11 cellular contexts compared by ENCODE assay signal in genomic region chr5:997001-997474, GRCh38. TPM values are rescaled to one million over a fixed set of nuclear protein-coding genes. Genes with fewer than 3 reads are reported as not detected.
A peak's percentile ranks its signal among the peaks of the same experiment; 100 is the strongest.
DNase-seq lines count a peak whose midpoint lies in the region; ATAC-seq, FAIRE-seq and TF ChIP-seq lines count a peak whose summit lies in the region.
"Had no signal": no experiment of that assay in that cellular context is flagged by ENCODE, and none has a peak within 500 bp of the region (broad histone marks: within the 10 kb centered on the region; RNA-seq: fewer than 3 reads in every experiment).

No MANE protein-coding gene starts in this region.

- H3K4me1 Mint-ChIP-seq in activated naive CD4-positive, alpha-beta T cell treated with anti-CD3 and anti-CD28 coated beads, Interleukin-2, amount 10 ng/mL, durations not matched to agents 7 days and 5 days: peaks cover 24% of the 10 kb centered on the region
- peaks cover 6 to 15% of the 10 kb centered on the region in 2 donors for H3K4me1 Mint-ChIP-seq in immature natural killer cell
- peaks cover 18% of the 10 kb centered on the region for H3K4me1 Mint-ChIP-seq in type B pancreatic cell (ENCODE audit: unreplicated experiment)

- H3K27ac ChIP-seq in WERI-Rb-1: no peak overlapping the region
- H3K27ac ChIP-seq: right lobe of liver, tibial artery had no signal

- no peaks in the 10 kb centered on the region for H3K27me3 ChIP-seq in WERI-Rb-1 (ENCODE audit: insufficient read depth, low read depth, severe bottlenecking)
- H3K27me3 ChIP-seq: right lobe of liver had no signal

- H3K27ac Mint-ChIP-seq in activated naive CD4-positive, alpha-beta T cell treated with anti-CD3 and anti-CD28 coated beads, Interleukin-2, amount 10 ng/mL, durations not matched to agents 7 days and 5 days: peak overlapping the region; percentile 64
- H3K27ac Mint-ChIP-seq in immature natural killer cell (peak overlapping the region in 4 of 6 donors; percentile 25 to 71 (median 48)), type B pancreatic cell (peak overlapping the region; percentile 96)
- H3K27ac Mint-ChIP-seq: CD4-positive, CD25-positive, alpha-beta regulatory T cell had no signal

- peaks cover 76% of the 10 kb centered on the region for H3K27me3 Mint-ChIP-seq in activated naive CD4-positive, alpha-beta T cell treated with anti-CD3 and anti-CD28 coated beads, Interleukin-2, amount 10 ng/mL, durations not matched to agents 7 days and 5 days
- H3K27me3 Mint-ChIP-seq in immature natural killer cell (ENCODE audit: low read depth in 3 of 3) (peaks cover 0 to 2% (median 1%) of the 10 kb centered on the region in 3 donors), type B pancreatic cell (peaks cover 4% of the 10 kb centered on the region)

- CTCF ChIA-PET in activated naive CD4-positive, alpha-beta T cell treated with anti-CD3 and anti-CD28 coated beads, Interleukin-2, amount 10 ng/mL, durations not matched to agents 7 days and 5 days (lab: Charles Lee): interaction anchor here (1.1 kb wide), 2 partner anchors 15 to 61 kb away, joined by 3 read pairs; no protein-coding TSS in a partner anchor

- H3K4me3 Mint-ChIP-seq in activated naive CD4-positive, alpha-beta T cell treated with anti-CD3 and anti-CD28 coated beads, Interleukin-2, amount 10 ng/mL, durations not matched to agents 7 days and 5 days: peak overlapping the region; percentile 60
- H3K4me3 Mint-ChIP-seq in immature natural killer cell (peak overlapping the region in 4 of 5 donors; percentile 13 to 57 (median 46)), type B pancreatic cell (peak overlapping the region; percentile 70)

- H3K9me3 ChIP-seq in WERI-Rb-1 (ENCODE audit: severe bottlenecking): no peaks in the 10 kb centered on the region
- H3K9me3 ChIP-seq: right lobe of liver, tibial artery had no signal

- FAIRE-seq in D721Med (lab: Jason Lieb, UNC): no peak

- H3K36me3 ChIP-seq in WERI-Rb-1: no peaks in the 10 kb centered on the region
- H3K36me3 ChIP-seq: right lobe of liver, tibial artery had no signal

- TF ChIP-seq CTCF in WERI-Rb-1 (IDR thresholded peaks at IDR 0.05; ENCODE audit: low read depth, low read length) (no peak), type B pancreatic cell (conservative IDR thresholded peaks at IDR 0.05) (no peak), D721Med (IDR thresholded peaks at IDR 0.05; ENCODE audit: insufficient read depth, missing control alignments) (no peak)

- peak; percentile 72 for DNase-seq in activated naive CD4-positive, alpha-beta T cell treated with anti-CD3 and anti-CD28 coated beads, Interleukin-2, amount 10 ng/mL, durations not matched to agents 7 days and 5 days
- DNase-seq in activated naive CD4-positive, alpha-beta T cell treated with anti-CD3 and anti-CD28 coated beads, Interleukin-2, amount 50 U/mL, for 16 hours: no peak
- DNase-seq in WERI-Rb-1 (peak; percentile 41), immature natural killer cell (peak in 1 of 3 donors; percentile 23), type B pancreatic cell (ENCODE audit: extremely low spot score, unreplicated experiment) (peak; percentile 57), D721Med (ENCODE audit: insufficient read length, low spot score) (no peak), NCI-H524 treated with DMSO at 0.1 percent for 48 hours (lab: John Stamatoyannopoulos, UW) (no peak)
- DNase-seq: right lobe of liver had no signal

- H3K9me3 Mint-ChIP-seq in activated naive CD4-positive, alpha-beta T cell treated with anti-CD3 and anti-CD28 coated beads, Interleukin-2, amount 10 ng/mL, durations not matched to agents 7 days and 5 days: no peaks in the 10 kb centered on the region
- H3K9me3 Mint-ChIP-seq in immature natural killer cell (peaks cover 0 to 5% (median 0%) of the 10 kb centered on the region in 6 donors), type B pancreatic cell (peaks cover 7% of the 10 kb centered on the region)
- H3K9me3 Mint-ChIP-seq: CD4-positive, CD25-positive, alpha-beta regulatory T cell had no signal

- ATAC-seq in GM19452 (IDR thresholded peaks at IDR 0.05; ENCODE audit: unreplicated experiment): no peak

- no peaks in the 10 kb centered on the region for H3K36me3 Mint-ChIP-seq in activated naive CD4-positive, alpha-beta T cell treated with anti-CD3 and anti-CD28 coated beads, Interleukin-2, amount 10 ng/mL, durations not matched to agents 7 days and 5 days
- H3K36me3 Mint-ChIP-seq in immature natural killer cell (no peaks in the 10 kb centered on the region), type B pancreatic cell (no peaks in the 10 kb centered on the region)
- H3K36me3 Mint-ChIP-seq: CD4-positive, CD25-positive, alpha-beta regulatory T cell had no signal

- H3K4me3 ChIP-seq in WERI-Rb-1 (ENCODE audit: low read depth, low read length): no peak overlapping the region
- H3K4me3 ChIP-seq: right lobe of liver, tibial artery had no signal

RNA-seq across cellular contexts. Expression of gene NKD2, which starts 11.6 kb away (rescaled TPM):
- polyA plus RNA-seq in immature natural killer cell: not detected
- 23.3 and 24.3 TPM in 2 replicates for total RNA-seq in type B pancreatic cell (ENCODE audit: low replicate concordance)
- total RNA-seq: CD4-positive, CD25-positive, alpha-beta regulatory T cell had no signal
- polyA plus RNA-seq: CD4-positive, CD25-positive, alpha-beta regulatory T cell had no signal

Comparison
In these comparisons a context has a peak if more than half of its experiments do, and no peak if none do; other contexts are left out.
1. DNase-seq: peak in activated naive CD4-positive, alpha-beta T cell treated with anti-CD3 and anti-CD28 coated beads, Interleukin-2, amount 10 ng/mL, durations not matched to agents 7 days and 5 days (single experiment), WERI-Rb-1 (single experiment) and type B pancreatic cell (single experiment); none in activated naive CD4-positive, alpha-beta T cell treated with anti-CD3 and anti-CD28 coated beads, Interleukin-2, amount 50 U/mL, for 16 hours (single experiment), D721Med (single experiment) and NCI-H524 treated with DMSO at 0.1 percent for 48 hours (single experiment).
2. Peak in every context shown above with its lines, with median percentiles within 50 percentile points of each other: H3K27ac Mint-ChIP-seq and H3K4me3 Mint-ChIP-seq.